6 cellular contexts compared by ENCODE assay signal in the genomic region with DNA sequence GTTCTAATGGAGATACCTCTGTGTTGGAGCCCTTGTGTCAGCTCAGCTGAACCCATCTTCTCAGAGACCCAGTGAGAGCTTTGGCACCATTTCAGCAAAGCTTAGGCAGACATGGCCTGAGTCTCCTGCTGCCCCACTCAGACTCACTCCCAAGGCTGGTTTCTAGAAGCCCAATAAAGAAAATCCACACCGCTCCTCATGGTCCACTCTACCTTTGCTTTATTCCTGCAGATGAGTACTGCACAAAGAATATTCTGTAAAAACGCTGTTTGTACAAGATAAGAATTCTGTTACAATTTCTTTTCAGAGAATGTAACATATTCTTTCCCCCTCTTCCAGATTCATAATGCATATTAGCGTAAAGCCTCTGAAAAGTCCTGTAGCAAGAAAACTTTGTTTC.
"Had no signal": no experiment of that assay in that cellular context is flagged by ENCODE, and none has a peak within 500 bp of the region (broad histone marks: within the 10 kb centered on the region; RNA-seq: fewer than 3 reads in every experiment).

No MANE protein-coding gene starts in this region.

- H3K4me3 ChIP-seq: GM23248, HAP-1 had no signal

- H3K9me3 ChIP-seq: HAP-1 had no signal

- DNase-seq: GM23248, GOT3, H7, IMR-90 had no signal

- H3K27ac ChIP-seq: GM23248 had no signal

- H3K36me3 ChIP-seq: HAP-1 had no signal

- H3K4me1 ChIP-seq: HAP-1 had no signal

- ATAC-seq: HCT116 had no signal
